Comparison of ENCODE assay signal across 11 cellular contexts in the genomic region with DNA sequence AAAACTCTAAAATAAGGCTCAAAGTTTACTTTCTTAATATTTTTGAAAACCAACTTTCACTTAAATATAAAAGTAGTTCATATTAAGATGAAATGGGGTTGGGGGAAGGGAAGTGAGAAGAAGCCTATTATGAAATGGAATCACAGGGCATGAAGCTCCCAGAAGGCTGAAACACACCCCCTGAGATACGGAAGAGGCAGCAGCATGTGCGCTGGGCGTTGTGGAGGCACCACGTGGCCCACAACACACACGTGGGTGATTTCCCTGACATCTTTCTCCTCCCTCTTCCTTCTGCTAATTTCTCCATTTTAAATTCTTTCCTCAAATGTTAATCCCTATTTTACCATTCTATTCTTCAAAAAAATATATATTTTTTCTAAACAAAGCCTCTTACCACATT. TPM values are rescaled to one million over a fixed set of nuclear protein-coding genes. Genes with fewer than 3 reads are reported as not detected.
"Had no signal": no experiment of that assay in that cellular context is flagged by ENCODE, and none has a peak within 500 bp of the region (broad histone marks: within the 10 kb centered on the region; RNA-seq: fewer than 3 reads in every experiment).

No MANE protein-coding gene starts in this region.

- H3K4me1 ChIP-seq: adrenal gland had no signal

- H3K27me3 ChIP-seq: adrenal gland, body of pancreas, gastrocnemius medialis had no signal

- H3K27ac ChIP-seq: adrenal gland, body of pancreas, gastrocnemius medialis had no signal

- DNase-seq: activated CD4-positive, alpha-beta T cell treated with anti-CD3 and anti-CD28 coated beads, Interleukin-2, amount 10 ng/mL, durations not matched to agents 7 days and 5 days; activated CD4-positive, CD25-positive, alpha-beta regulatory T cell; activated naive CD4-positive, alpha-beta T cell treated with anti-CD3 and anti-CD28 coated beads, Interleukin-2, amount 50 U/mL, for 16 hours; adrenal gland; body of pancreas; effector memory CD4-positive, alpha-beta T cell; gastrocnemius medialis; stimulated activated CD4-positive, alpha-beta T cell treated with anti-CD3 and anti-CD28 coated beads, Interleukin-4, amount 100 ng/mL, for 4 hours; stimulated activated naive CD8-positive, alpha-beta T cell treated with anti-CD3 and anti-CD28 coated beads, Interleukin-15, amount 100 ng/mL, for 72 hours had no signal

- ATAC-seq: body of pancreas; gastrocnemius medialis; stimulated activated naive CD8-positive, alpha-beta T cell treated with anti-CD3 and anti-CD28 coated beads, Interleukin-15, amount 100 ng/mL, for 72 hours had no signal

- H3K4me3 ChIP-seq: adrenal gland, body of pancreas, gastrocnemius medialis had no signal

- H3K36me3 ChIP-seq: adrenal gland, gastrocnemius medialis had no signal

- H3K9me3 ChIP-seq: adrenal gland, body of pancreas, gastrocnemius medialis had no signal

RNA-seq across cellular contexts. Expression of a gene that starts 35.6 kb away (rescaled TPM):
- total RNA-seq: activated CD8-positive, alpha-beta memory T cell treated with anti-CD3 and anti-CD28 coated beads for 36 hours; activated T-helper 2 cell treated with anti-CD3 and anti-CD28 coated beads, Interferon-gamma antibody, Interleukin-2, Interleukin-4, amounts not matched to agents 10 μg/mL and 5 μg/mL and 100 μg/mL, durations not matched to agents 14 hours and 24 hours and 36 hours had no signal
